In the genomic region with DNA sequence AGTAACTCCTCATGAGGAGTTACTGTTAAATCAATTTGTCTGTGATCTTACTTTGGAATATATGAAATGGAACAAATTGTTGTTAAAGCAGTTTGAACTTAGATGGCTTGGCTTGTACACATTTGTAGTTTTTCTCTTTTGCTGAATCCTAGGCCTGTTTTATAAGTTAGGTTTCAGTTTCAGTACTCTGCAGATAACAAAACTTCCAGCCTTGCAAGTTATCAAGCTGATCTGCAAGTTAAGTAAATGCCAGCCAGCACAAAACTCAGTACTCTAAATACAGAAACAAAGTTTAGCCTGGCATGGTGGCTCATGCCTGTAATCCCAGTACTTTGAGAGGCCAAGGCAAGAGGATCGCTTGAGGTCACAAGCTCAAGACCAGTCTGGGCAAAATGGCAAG, we compare ENCODE assay signal across 19 cellular contexts. TPM values are rescaled to one million over a fixed set of nuclear protein-coding genes. Genes with fewer than 3 reads are reported as not detected.
DNase-seq lines count a peak whose midpoint lies in the region; ATAC-seq and TF ChIP-seq lines count a peak whose summit lies in the region.
"Had no signal": no experiment of that assay in that cellular context is flagged by ENCODE, and none has a peak within 500 bp of the region (broad histone marks: within the 10 kb centered on the region; RNA-seq: fewer than 3 reads in every experiment).

No MANE protein-coding gene starts in this region.

- POLR2A ChIA-PET in activated CD4-positive, alpha-beta T cell treated with anti-CD3 and anti-CD28 coated beads, Interleukin-2, amount 10 ng/mL, durations not matched to agents 7 days and 5 days (lab: Charles Lee) = no interaction called here
- POLR2A ChIA-PET in activated CD4-positive, alpha-beta memory T cell treated with anti-CD3 and anti-CD28 coated beads, Interleukin-2, amount 10 ng/mL, durations not matched to agents 7 days and 5 days (lab: Charles Lee) = no interaction called here

- no peak for TF ChIP-seq CTCF in MM.1S (IDR thresholded peaks at IDR 0.05; ENCODE audit: low read length)
- TF ChIP-seq CTCF in GM20000 (IDR thresholded peaks at IDR 0.05; ENCODE audit: extremely low read depth, missing control alignments) = no peak
- no peak for TF ChIP-seq CTCF in upper lobe of right lung (IDR thresholded peaks at IDR 0.05)

- intact Hi-C loops in upper lobe of right lung (cut with DNase I) = no loop called here

- peaks cover 2% of the 10 kb centered on the region for H3K36me3 Mint-ChIP-seq in activated CD4-positive, alpha-beta T cell treated with anti-CD3 and anti-CD28 coated beads, Interleukin-2, amount 10 ng/mL, durations not matched to agents 7 days and 5 days (ENCODE audit: low read depth)
- peaks cover 5% of the 10 kb centered on the region for H3K36me3 Mint-ChIP-seq in T-helper 2 cell treated with Interferon-gamma antibody and Interleukin-4, amounts not matched to agents 5 μg/mL and 100 μg/mL, for 36 hours (ENCODE audit: low read depth)
- no peaks in the 10 kb centered on the region for H3K36me3 Mint-ChIP-seq in activated CD4-positive, alpha-beta memory T cell treated with anti-CD3 and anti-CD28 coated beads, Interleukin-2, amount 10 ng/mL, durations not matched to agents 7 days and 5 days (ENCODE audit: low read depth)
- H3K36me3 Mint-ChIP-seq: CD14-positive monocyte; CD8-positive, alpha-beta T cell had no signal

- H4K20me1 ChIP-seq in MM.1S (ENCODE audit: insufficient read depth, low read length) = no peaks in the 10 kb centered on the region

- peaks cover 8% of the 10 kb centered on the region for H3K9me3 Mint-ChIP-seq in activated CD4-positive, alpha-beta T cell treated with anti-CD3 and anti-CD28 coated beads, Interleukin-2, amount 10 ng/mL, durations not matched to agents 7 days and 5 days
- peaks cover 14% of the 10 kb centered on the region for H3K9me3 Mint-ChIP-seq in T-helper 2 cell treated with Interferon-gamma antibody and Interleukin-4, amounts not matched to agents 5 μg/mL and 100 μg/mL, for 36 hours
- H3K9me3 Mint-ChIP-seq in activated CD4-positive, alpha-beta memory T cell treated with anti-CD3 and anti-CD28 coated beads, Interleukin-2, amount 10 ng/mL, durations not matched to agents 7 days and 5 days = peaks cover 3% of the 10 kb centered on the region
- H3K9me3 Mint-ChIP-seq: CD8-positive, alpha-beta T cell had no signal

- no peaks in the 10 kb centered on the region for H3K9me2 ChIP-seq in MM.1S (replicated peaks; ENCODE audit: insufficient read depth, low read length)

- H3K4me1 ChIP-seq in MM.1S (ENCODE audit: low read length) (peaks cover 6% of the 10 kb centered on the region; the same call in 1 of the 2 replicates), thymus (ENCODE audit: control insufficient read depth, insufficient read depth, low read length) (peaks cover 4% of the 10 kb centered on the region), upper lobe of right lung (no peaks in the 10 kb centered on the region)

- H3K36me3 ChIP-seq in MM.1S (replicated peaks; ENCODE audit: insufficient read depth, low read length) (no peaks in the 10 kb centered on the region), thymus (ENCODE audit: control insufficient read depth, insufficient read depth) (no peaks in the 10 kb centered on the region), upper lobe of right lung (no peaks in the 10 kb centered on the region)

- H3K4me1 Mint-ChIP-seq in activated CD4-positive, alpha-beta T cell treated with anti-CD3 and anti-CD28 coated beads, Interleukin-2, amount 10 ng/mL, durations not matched to agents 7 days and 5 days = peaks cover 9% of the 10 kb centered on the region
- H3K4me1 Mint-ChIP-seq in T-helper 2 cell treated with Interferon-gamma antibody and Interleukin-4, amounts not matched to agents 5 μg/mL and 100 μg/mL, for 36 hours (ENCODE audit: low read depth) = peaks cover 9% of the 10 kb centered on the region
- peaks cover 9% of the 10 kb centered on the region for H3K4me1 Mint-ChIP-seq in activated CD4-positive, alpha-beta memory T cell treated with anti-CD3 and anti-CD28 coated beads, Interleukin-2, amount 10 ng/mL, durations not matched to agents 7 days and 5 days
- H3K4me1 Mint-ChIP-seq: CD14-positive monocyte had no signal

- H3K27me3 Mint-ChIP-seq in activated CD4-positive, alpha-beta T cell treated with anti-CD3 and anti-CD28 coated beads, Interleukin-2, amount 10 ng/mL, durations not matched to agents 7 days and 5 days = peaks cover 17% of the 10 kb centered on the region
- H3K27me3 Mint-ChIP-seq in T-helper 2 cell treated with Interferon-gamma antibody and Interleukin-4, amounts not matched to agents 5 μg/mL and 100 μg/mL, for 36 hours (ENCODE audit: low read depth) = peaks cover 18% of the 10 kb centered on the region
- peaks cover 18% of the 10 kb centered on the region for H3K27me3 Mint-ChIP-seq in activated CD4-positive, alpha-beta memory T cell treated with anti-CD3 and anti-CD28 coated beads, Interleukin-2, amount 10 ng/mL, durations not matched to agents 7 days and 5 days

- CTCF ChIA-PET in activated CD4-positive, alpha-beta T cell treated with anti-CD3 and anti-CD28 coated beads, Interleukin-2, amount 10 ng/mL, durations not matched to agents 7 days and 5 days (lab: Charles Lee) = no interaction called here
- CTCF ChIA-PET in activated CD4-positive, alpha-beta memory T cell treated with anti-CD3 and anti-CD28 coated beads, Interleukin-2, amount 10 ng/mL, durations not matched to agents 7 days and 5 days (lab: Charles Lee) = interaction anchor here (0.6 kb wide), 1 partner anchor 317 kb away, joined by 3 read pairs; no protein-coding TSS in a partner anchor

- H3K79me2 ChIP-seq in MM.1S (ENCODE audit: low read length) = no peaks in the 10 kb centered on the region

- 93% methylated on average over 1 of the region's 1 CpG for WGBS in thymus

- no peak for DNase-seq in activated CD4-positive, alpha-beta T cell treated with anti-CD3 and anti-CD28 coated beads, Interleukin-2, amount 10 ng/mL, durations not matched to agents 7 days and 5 days
- DNase-seq in activated CD4-positive, alpha-beta T cell treated with anti-CD3 and anti-CD28 coated beads for 4 hours = no peak
- peak; percentile 86 for DNase-seq in MM.1S
- DNase-seq in T-helper 2 cell treated with Interferon-gamma antibody and Interleukin-4, amounts not matched to agents 5 μg/mL and 100 μg/mL, for 36 hours (ENCODE audit: low spot score) = no peak
- DNase-seq in GM20000 (ENCODE audit: low spot score) = no peak
- no peak for DNase-seq in upper lobe of right lung
- DNase-seq in activated CD4-positive, alpha-beta memory T cell treated with anti-CD3 and anti-CD28 coated beads, Interleukin-2, amount 10 ng/mL, durations not matched to agents 7 days and 5 days = no peak
- DNase-seq: CD8-positive, alpha-beta T cell; COR-L47; DMS153; DMS79 treated with DMSO at 0.1 percent for 48 hours; EL had no signal

- H2AFZ ChIP-seq in MM.1S (ENCODE audit: low read length) = peak overlapping the region; percentile 36

- no peak overlapping the region for H3K4me3 Mint-ChIP-seq in activated CD4-positive, alpha-beta T cell treated with anti-CD3 and anti-CD28 coated beads, Interleukin-2, amount 10 ng/mL, durations not matched to agents 7 days and 5 days
- peak overlapping the region; percentile 9 for H3K4me3 Mint-ChIP-seq in T-helper 2 cell treated with Interferon-gamma antibody and Interleukin-4, amounts not matched to agents 5 μg/mL and 100 μg/mL, for 36 hours
- H3K4me3 Mint-ChIP-seq in activated CD4-positive, alpha-beta memory T cell treated with anti-CD3 and anti-CD28 coated beads, Interleukin-2, amount 10 ng/mL, durations not matched to agents 7 days and 5 days = no peak overlapping the region
- H3K4me3 Mint-ChIP-seq: CD14-positive monocyte; CD8-positive, alpha-beta T cell had no signal

- peaks cover 12% of the 10 kb centered on the region for H3F3A ChIP-seq in MM.1S (ENCODE audit: insufficient read depth, low read length)

- no peak for ATAC-seq in upper lobe of right lung
- ATAC-seq: CD8-positive, alpha-beta T cell had no signal

- H3K27ac ChIP-seq in MM.1S (ENCODE audit: low read length) (peak overlapping the region; percentile 55; the same call in 1 of the 2 replicates), thymus (ENCODE audit: low read depth) (peak overlapping the region; percentile 42), upper lobe of right lung (no peak overlapping the region)
- H3K27ac ChIP-seq: 22Rv1 had no signal

- H3K9me3 ChIP-seq in MM.1S (replicated peaks; ENCODE audit: insufficient read depth, low read length) = no peaks in the 10 kb centered on the region
- no peaks in the 10 kb centered on the region for H3K9me3 ChIP-seq in thymus (ENCODE audit: control insufficient read depth)
- H3K9me3 ChIP-seq in upper lobe of right lung = peaks cover 9% of the 10 kb centered on the region

- H3K27ac Mint-ChIP-seq in activated CD4-positive, alpha-beta T cell treated with anti-CD3 and anti-CD28 coated beads, Interleukin-2, amount 10 ng/mL, durations not matched to agents 7 days and 5 days = peak overlapping the region; percentile 66
- H3K27ac Mint-ChIP-seq in T-helper 2 cell treated with Interferon-gamma antibody and Interleukin-4, amounts not matched to agents 5 μg/mL and 100 μg/mL, for 36 hours = peak overlapping the region; percentile 18
- H3K27ac Mint-ChIP-seq in activated CD4-positive, alpha-beta memory T cell treated with anti-CD3 and anti-CD28 coated beads, Interleukin-2, amount 10 ng/mL, durations not matched to agents 7 days and 5 days = no peak overlapping the region
- H3K27ac Mint-ChIP-seq: CD14-positive monocyte; CD8-positive, alpha-beta T cell had no signal

- H3K9ac ChIP-seq in MM.1S (ENCODE audit: low read length) = no peak overlapping the region

- H3K27me3 ChIP-seq in MM.1S (replicated peaks; ENCODE audit: insufficient read depth, low read length) (no peaks in the 10 kb centered on the region), thymus (ENCODE audit: control insufficient read depth, insufficient read depth) (no peaks in the 10 kb centered on the region), upper lobe of right lung (no peaks in the 10 kb centered on the region)

- H3K4me3 ChIP-seq in MM.1S (ENCODE audit: low read length) = no peak overlapping the region
- no peak overlapping the region for H3K4me3 ChIP-seq in thymus (ENCODE audit: low read length)
- H3K4me3 ChIP-seq in upper lobe of right lung = no peak overlapping the region

- H3K4me2 ChIP-seq in MM.1S (ENCODE audit: low read depth, low read length) = peak overlapping the region; percentile 13; the same call in 1 of the 2 replicates

RNA-seq across cellular contexts. Expression of a gene that starts 25.0 kb away (rescaled TPM):
- total RNA-seq in activated CD4-positive, alpha-beta T cell treated with anti-CD3 and anti-CD28 coated beads, Interleukin-2, amount 10 ng/mL, durations not matched to agents 7 days and 5 days = 10 to 100 TPM; 30.4 to 32.7 TPM
- 24.8 TPM for polyA plus RNA-seq in thymus
- total RNA-seq in upper lobe of right lung = 11.8 TPM
- total RNA-seq in activated CD4-positive, alpha-beta memory T cell treated with anti-CD3 and anti-CD28 coated beads, Interleukin-2, amount 10 ng/mL, durations not matched to agents 7 days and 5 days = 10 to 100 TPM; 24.0 to 24.2 TPM

RNA-seq across cellular contexts. Expression of a gene that starts 42.2 kb away (rescaled TPM):
- total RNA-seq in activated CD4-positive, alpha-beta T cell treated with anti-CD3 and anti-CD28 coated beads, Interleukin-2, amount 10 ng/mL, durations not matched to agents 7 days and 5 days = not detected
- polyA plus RNA-seq in thymus = 2.6 TPM
- total RNA-seq in upper lobe of right lung = not detected
- not detected for total RNA-seq in activated CD4-positive, alpha-beta memory T cell treated with anti-CD3 and anti-CD28 coated beads, Interleukin-2, amount 10 ng/mL, durations not matched to agents 7 days and 5 days
- total RNA-seq: A673; CD8-positive, alpha-beta T cell; H7; HT-29 had no signal
- polyA plus RNA-seq: BJ, CD14-positive monocyte had no signal
